In genomic region chr1:223886516-223886921, GRCh38 we compare ENCODE assay signal across 1 cellular context.
TF ChIP-seq lines count a peak whose summit lies in the region.

No MANE protein-coding gene starts in this region.

TF ChIP-seq in HEK293, 187 proteins besides CTCF, POLR2A, EP300 and RAD21 (continued from another document):
- TF ChIP-seq ZNF670 (tag by site-specific recombination; IDR thresholded peaks at IDR 0.05; ENCODE audit: low read depth) (no peak), ZNF76 (tag by site-specific recombination; IDR thresholded peaks at IDR 0.05; ENCODE audit: borderline replicate concordance, low read depth) (no peak), ZNF514 (tag by site-specific recombination; IDR thresholded peaks at IDR 0.05) (no peak), PRDM6 (tag by site-specific recombination; IDR thresholded peaks at IDR 0.05) (no peak), ZNF266 (tag by site-specific recombination; IDR thresholded peaks at IDR 0.05; ENCODE audit: low read depth) (no peak), ZXDB (tag by site-specific recombination; IDR thresholded peaks at IDR 0.05) (no peak), ZNF473 (tag by site-specific recombination; IDR thresholded peaks at IDR 0.05) (no peak), ZNF513 (tag by site-specific recombination; IDR thresholded peaks at IDR 0.05) (no peak), ZNF837 (tag by site-specific recombination; IDR thresholded peaks at IDR 0.05) (no peak), GFI1B (tag by site-specific recombination; IDR thresholded peaks at IDR 0.05) (0 out of 2 replicates have a peak, but pooled peaks have one; percentile 54), ZNF658 (tag by site-specific recombination; IDR thresholded peaks at IDR 0.05) (no peak), ZNF23 (tag by site-specific recombination; IDR thresholded peaks at IDR 0.05; ENCODE audit: borderline replicate concordance) (no peak), ZNF280C (tag by site-specific recombination; IDR thresholded peaks at IDR 0.05) (no peak), WT1 (tag by site-specific recombination; IDR thresholded peaks at IDR 0.05) (peak; percentile 77), PATZ1 (tag by site-specific recombination; IDR thresholded peaks at IDR 0.05) (no peak), ZFHX2 (tag by site-specific recombination; conservative IDR thresholded peaks at IDR 0.05) (no peak), ZFP37 (tag by site-specific recombination; IDR thresholded peaks at IDR 0.05) (no peak)
- TF ChIP-seq, protein P1, sequence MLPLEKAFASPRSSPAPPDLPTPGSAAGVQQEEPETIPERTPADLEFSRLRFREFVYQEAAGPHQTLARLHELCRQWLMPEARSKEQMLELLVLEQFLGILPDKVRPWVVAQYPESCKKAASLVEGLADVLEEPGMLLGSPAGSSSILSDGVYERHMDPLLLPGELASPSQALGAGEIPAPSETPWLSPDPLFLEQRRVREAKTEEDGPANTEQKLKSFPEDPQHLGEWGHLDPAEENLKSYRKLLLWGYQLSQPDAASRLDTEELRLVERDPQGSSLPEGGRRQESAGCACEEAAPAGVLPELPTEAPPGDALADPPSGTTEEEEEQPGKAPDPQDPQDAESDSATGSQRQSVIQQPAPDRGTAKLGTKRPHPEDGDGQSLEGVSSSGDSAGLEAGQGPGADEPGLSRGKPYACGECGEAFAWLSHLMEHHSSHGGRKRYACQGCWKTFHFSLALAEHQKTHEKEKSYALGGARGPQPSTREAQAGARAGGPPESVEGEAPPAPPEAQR (tag by site-specific recombination; IDR thresholded peaks at IDR 0.05), result no peak
